ENCODE assay signal across 10 cellular contexts in genomic region chr1:157155658-157156057, GRCh38. TPM values are rescaled to one million over a fixed set of nuclear protein-coding genes. Genes with fewer than 3 reads are reported as not detected.
DNase-seq lines count a peak whose midpoint lies in the region; ATAC-seq, FAIRE-seq and TF ChIP-seq lines count a peak whose summit lies in the region.
"Had no signal": no experiment of that assay in that cellular context is flagged by ENCODE, and none has a peak within 500 bp of the region (broad histone marks: within the 10 kb centered on the region; RNA-seq: fewer than 3 reads in every experiment).

No MANE protein-coding gene starts in this region.

- ATAC-seq in HG02642 (IDR thresholded peaks at IDR 0.05; ENCODE audit: poor library complexity, unreplicated experiment) (peak; percentile 25), lung (ENCODE audit: insufficient read depth, low FRiP score) (peak; percentile 11), GM18868 (IDR thresholded peaks at IDR 0.05; ENCODE audit: unreplicated experiment) (no peak)

- in situ Hi-C loops in GM13976 (cut with MboI; ENCODE audit: low sequenced_read_pairs, unreplicated experiment): no loop called here

- H3K4me3 Mint-ChIP-seq in astrocyte (ENCODE audit: unreplicated experiment): peak overlapping the region; percentile 63
- H3K4me3 Mint-ChIP-seq in activated naive CD4-positive, alpha-beta T cell treated with anti-CD3 and anti-CD28 coated beads for 36 hours: no peak overlapping the region

- no peak overlapping the region for H3K9ac ChIP-seq in astrocyte (ENCODE audit: low read length)

- CTCF ChIA-PET in activated naive CD4-positive, alpha-beta T cell treated with anti-CD3 and anti-CD28 coated beads for 36 hours (lab: Charles Lee): interaction anchor here (0.7 to 11.7 kb wide), 20 partner anchors 8 to 327 kb away, joined by 3 to 378 read pairs (median 4); no protein-coding TSS in a partner anchor

- H3K36me3 ChIP-seq in ACC112 (ENCODE audit: insufficient read depth, low read length) (no peaks in the 10 kb centered on the region), astrocyte (ENCODE audit: insufficient read depth, low read length) (no peaks in the 10 kb centered on the region), lung (ENCODE audit: control insufficient read depth in 2 of 2, insufficient read depth in 2 of 2, low read length in 2 of 2) (no peaks in the 10 kb centered on the region)

- H3K9me3 ChIP-seq in astrocyte (ENCODE audit: insufficient read depth, low read depth, low read length) (no peaks in the 10 kb centered on the region), lung (ENCODE audit: control insufficient read depth in 2 of 2, insufficient read depth in 1 of 2, low read length in 1 of 2) (no peaks in the 10 kb centered on the region)

- peaks cover 28% of the 10 kb centered on the region for H3K4me1 ChIP-seq in ACC112 (ENCODE audit: control insufficient read depth, insufficient read depth, low read length, unreplicated experiment)
- H3K4me1 ChIP-seq in astrocyte (ENCODE audit: insufficient read depth, low read length): peaks cover 26% of the 10 kb centered on the region
- H3K4me1 ChIP-seq in lung (ENCODE audit: control insufficient read depth in 2 of 2, insufficient read depth in 2 of 2, low read length in 2 of 2): peaks cover 7 to 14% of the 10 kb centered on the region in 2 donors

- no peaks in the 10 kb centered on the region for H4K20me1 ChIP-seq in astrocyte (ENCODE audit: insufficient read depth, low read length)

- H3K4me3 ChIP-seq in ACC112 (ENCODE audit: low read depth, low read length): peak overlapping the region; percentile 33
- no peak overlapping the region for H3K4me3 ChIP-seq in astrocyte (ENCODE audit: insufficient read depth, low read depth, low read length)
- no peak overlapping the region for H3K4me3 ChIP-seq in lung

- H3K27me3 Mint-ChIP-seq in astrocyte (ENCODE audit: low read depth, unreplicated experiment): peaks cover 11% of the 10 kb centered on the region
- no peaks in the 10 kb centered on the region for H3K27me3 Mint-ChIP-seq in activated naive CD4-positive, alpha-beta T cell treated with anti-CD3 and anti-CD28 coated beads for 36 hours (ENCODE audit: low read depth)

- H3K27ac ChIP-seq in ACC112 (ENCODE audit: low read depth, low read length) (no peak overlapping the region), astrocyte (ENCODE audit: low read depth, low read length) (no peak overlapping the region), lung (ENCODE audit: low read depth in 1 of 2, low read length in 1 of 2) (no peak overlapping the region)

- no peak for TF ChIP-seq CTCF in astrocyte (IDR thresholded peaks at IDR 0.05; ENCODE audit: insufficient read depth, low read depth, low read length)
- TF ChIP-seq CTCF in lung (IDR thresholded peaks at IDR 0.05; ENCODE audit: control extremely low read depth, extremely low read depth): no peak
- TF ChIP-seq CTCF in GM13976 (IDR thresholded peaks at IDR 0.05; ENCODE audit: borderline replicate concordance, control extremely low read depth, extremely low read depth, insufficient read depth, missing control alignments): no peak

- FAIRE-seq in astrocyte (lab: Jason Lieb, UNC): no peak

- peaks cover 39% of the 10 kb centered on the region for H3K4me1 Mint-ChIP-seq in astrocyte (ENCODE audit: low read depth, unreplicated experiment)
- peaks cover 16% of the 10 kb centered on the region for H3K4me1 Mint-ChIP-seq in activated naive CD4-positive, alpha-beta T cell treated with anti-CD3 and anti-CD28 coated beads for 36 hours (ENCODE audit: low read depth)

- peaks cover 2% of the 10 kb centered on the region for H3K36me3 Mint-ChIP-seq in astrocyte (ENCODE audit: low read depth, unreplicated experiment)
- H3K36me3 Mint-ChIP-seq in activated naive CD4-positive, alpha-beta T cell treated with anti-CD3 and anti-CD28 coated beads for 36 hours (ENCODE audit: low read depth): no peaks in the 10 kb centered on the region

- peak overlapping the region; percentile 75 for H3K4me2 ChIP-seq in astrocyte (ENCODE audit: low read length)

- H2AFZ ChIP-seq in ACC112 (ENCODE audit: low read length, unreplicated experiment): no peak overlapping the region
- H2AFZ ChIP-seq in astrocyte (ENCODE audit: low read depth, low read length): peak overlapping the region; percentile 81

- H3K79me2 ChIP-seq in ACC112 (ENCODE audit: control insufficient read depth, insufficient read depth, low read length, unreplicated experiment): no peaks in the 10 kb centered on the region
- no peaks in the 10 kb centered on the region for H3K79me2 ChIP-seq in astrocyte (ENCODE audit: insufficient read depth, low read length)

- peak overlapping the region; percentile 88 for H3K27ac Mint-ChIP-seq in astrocyte (ENCODE audit: unreplicated experiment)
- no peak overlapping the region for H3K27ac Mint-ChIP-seq in activated naive CD4-positive, alpha-beta T cell treated with anti-CD3 and anti-CD28 coated beads for 36 hours

- WGBS in lung, 2 donors: 9 to 14% methylated on average over 8 of the region's 8 CpGs

- H3K27me3 ChIP-seq in ACC112 (ENCODE audit: insufficient read depth, low read length) (no peaks in the 10 kb centered on the region), astrocyte (ENCODE audit: insufficient read depth, low read length) (no peaks in the 10 kb centered on the region), lung (ENCODE audit: control insufficient read depth, insufficient read depth) (no peaks in the 10 kb centered on the region)

- DNase-seq in astrocyte (ENCODE audit: low read depth): no peak
- DNase-seq in lung (ENCODE audit: low spot score): no peak
- no peak for DNase-seq in CD1c-positive myeloid dendritic cell (ENCODE audit: extremely low spot score)
- DNase-seq in GM13976 (ENCODE audit: low spot score): no peak
- DNase-seq in activated naive CD4-positive, alpha-beta T cell treated with anti-CD3 and anti-CD28 coated beads for 36 hours: no peak

- no peaks in the 10 kb centered on the region for H3K9me3 Mint-ChIP-seq in astrocyte (ENCODE audit: unreplicated experiment)
- H3K9me3 Mint-ChIP-seq in activated naive CD4-positive, alpha-beta T cell treated with anti-CD3 and anti-CD28 coated beads for 36 hours: no peaks in the 10 kb centered on the region

- intact Hi-C loops in activated naive CD4-positive, alpha-beta T cell treated with anti-CD3 and anti-CD28 coated beads for 36 hours (cut with micrococcal nuclease): loop anchor here (1.0 to 5.0 kb wide), 3 partner anchors 65 to 263 kb away; no protein-coding TSS in a partner anchor

RNA-seq across cellular contexts. Expression of gene ETV3, which starts 17.5 kb away (rescaled TPM):
- 35.4 and 37.5 TPM in 2 replicates for total RNA-seq in astrocyte
- 10 to 100 TPM; 28.0 to 31.5 TPM for total RNA-seq in lung
- polyA plus RNA-seq in lung: 10 to 100 TPM in 1 of 2 donors, 1 to 10 TPM in 1; 7.9 to 10.6 TPM
- total RNA-seq in activated naive CD4-positive, alpha-beta T cell treated with anti-CD3 and anti-CD28 coated beads for 36 hours: 10 to 100 TPM; 23.2 to 23.3 TPM

RNA-seq across cellular contexts. Expression of gene ETV3L, which starts 56.0 kb away (rescaled TPM):
- not detected in 2 replicates for total RNA-seq in astrocyte
- not detected for total RNA-seq in lung
- under 1 TPM in 1 of 2 donors, not detected in 1; 0.05 TPM for polyA plus RNA-seq in lung
- total RNA-seq in activated naive CD4-positive, alpha-beta T cell treated with anti-CD3 and anti-CD28 coated beads for 36 hours: not detected
- total RNA-seq: pulmonary artery endothelial cell; T-helper 1 cell treated with Interleukin-12 subunit alpha and Interleukin-12 subunit beta and Interleukin-4 antibody, amounts not matched to agents 30 ng/mL and 1 ng/mL, for 36 hours had no signal
